1 cellular context compared by ENCODE assay signal in genomic region chr19:11137542-11138384, GRCh38.
A peak's percentile ranks its signal among the peaks of the same experiment; 100 is the strongest.
TF ChIP-seq lines count a peak whose summit lies in the region.

No MANE protein-coding gene starts in this region.

TF ChIP-seq in HepG2, 621 proteins besides CTCF, POLR2A, EP300 and RAD21 (continued from another document and continues in another):
- TF ChIP-seq MYC (CRISPR knock-in tag; IDR thresholded peaks at IDR 0.05; ENCODE audit: borderline replicate concordance): no peak
- TF ChIP-seq ZNF768 (CRISPR knock-in tag; IDR thresholded peaks at IDR 0.05): peak; percentile 8; the same call in 1 of the 2 replicates
- no peak for TF ChIP-seq ZFP36 (IDR thresholded peaks at IDR 0.05; ENCODE audit: borderline replicate concordance, low read depth, low read length, partially characterized antibody)
- TF ChIP-seq MYPOP (CRISPR knock-in tag; IDR thresholded peaks at IDR 0.05): no peak
- TF ChIP-seq ZBTB21 (CRISPR knock-in tag; IDR thresholded peaks at IDR 0.05): no peak
- no peak for TF ChIP-seq PPARG (CRISPR knock-in tag; conservative IDR thresholded peaks at IDR 0.05)
- TF ChIP-seq STAG1 (CRISPR knock-in tag; IDR thresholded peaks at IDR 0.05): peak; percentile 92
- no peak for TF ChIP-seq ZIK1 (CRISPR knock-in tag; IDR thresholded peaks at IDR 0.05; ENCODE audit: borderline replicate concordance, low read depth)
- no peak for TF ChIP-seq ZNF124 (CRISPR knock-in tag; IDR thresholded peaks at IDR 0.05)
- TF ChIP-seq ZNF841 (CRISPR knock-in tag; IDR thresholded peaks at IDR 0.05; ENCODE audit: borderline replicate concordance): no peak
- no peak for TF ChIP-seq PBX3 (CRISPR knock-in tag; IDR thresholded peaks at IDR 0.05; ENCODE audit: borderline replicate concordance)
- no peak for TF ChIP-seq ZNF354B (CRISPR knock-in tag; IDR thresholded peaks at IDR 0.05)
- TF ChIP-seq MLLT10 (CRISPR knock-in tag; IDR thresholded peaks at IDR 0.05): no peak
- TF ChIP-seq SOX13 (IDR thresholded peaks at IDR 0.05): no peak
- no peak for TF ChIP-seq SOX13 (CRISPR knock-in tag; conservative IDR thresholded peaks at IDR 0.05 in 1 of 2, IDR thresholded peaks at IDR 0.05 in 1 of 2)
- peak; percentile 49; the same call in 1 of the 2 replicates for TF ChIP-seq KAT8 (CRISPR knock-in tag; IDR thresholded peaks at IDR 0.05)
- TF ChIP-seq PAX8 (CRISPR knock-in tag; IDR thresholded peaks at IDR 0.05; ENCODE audit: borderline replicate concordance): no peak
- no peak for TF ChIP-seq BCLAF1 (IDR thresholded peaks at IDR 0.05)
- TF ChIP-seq ZBED4 (CRISPR knock-in tag; IDR thresholded peaks at IDR 0.05; ENCODE audit: borderline replicate concordance): no peak
- TF ChIP-seq ZNF263 (CRISPR knock-in tag; IDR thresholded peaks at IDR 0.05): no peak; the same call in 1 of the 2 replicates
- TF ChIP-seq DRAP1 (CRISPR knock-in tag; IDR thresholded peaks at IDR 0.05): no peak
- no peak for TF ChIP-seq SOX5 (CRISPR knock-in tag; IDR thresholded peaks at IDR 0.05; ENCODE audit: borderline replicate concordance)
- 0 out of 2 replicates have a peak, but pooled peaks have one; percentile 38 for TF ChIP-seq HOXA5 (CRISPR knock-in tag; IDR thresholded peaks at IDR 0.05)
- TF ChIP-seq RBM22 (optimal IDR thresholded peaks at IDR 0.05; ENCODE audit: low read length): no peak
- TF ChIP-seq ZNF264 (CRISPR knock-in tag; IDR thresholded peaks at IDR 0.05): no peak
- no peak for TF ChIP-seq AHR (CRISPR knock-in tag; IDR thresholded peaks at IDR 0.05)
- no peak for TF ChIP-seq NR2F1 (CRISPR knock-in tag; IDR thresholded peaks at IDR 0.05)
- no peak for TF ChIP-seq TMF1 (CRISPR knock-in tag; IDR thresholded peaks at IDR 0.05; ENCODE audit: low read depth)
- peak; percentile 35 for TF ChIP-seq ZNF883 (CRISPR knock-in tag; IDR thresholded peaks at IDR 0.05; ENCODE audit: not compliant biosample characterization)
- no peak for TF ChIP-seq ZNF724P (CRISPR knock-in tag; IDR thresholded peaks at IDR 0.05; ENCODE audit: borderline replicate concordance)
- no peak for TF ChIP-seq CENPX (CRISPR knock-in tag; IDR thresholded peaks at IDR 0.05)
- no peak for TF ChIP-seq ZNF512B (CRISPR knock-in tag; IDR thresholded peaks at IDR 0.05; ENCODE audit: borderline replicate concordance)
- TF ChIP-seq NFYC (CRISPR knock-in tag; IDR thresholded peaks at IDR 0.05): no peak
- no peak for TF ChIP-seq MBNL3 (CRISPR knock-in tag; conservative IDR thresholded peaks at IDR 0.05)
- peak; percentile 97 for TF ChIP-seq PRDM10 (CRISPR knock-in tag; IDR thresholded peaks at IDR 0.05; ENCODE audit: low read depth)
- TF ChIP-seq PLRG1 (conservative IDR thresholded peaks at IDR 0.05): no peak
- TF ChIP-seq CBX2 (IDR thresholded peaks at IDR 0.05; ENCODE audit: low read depth, low read length): no peak
- TF ChIP-seq CBX2 (CRISPR knock-in tag; IDR thresholded peaks at IDR 0.05; ENCODE audit: low read depth): no peak
- TF ChIP-seq ELK4 (CRISPR knock-in tag; IDR thresholded peaks at IDR 0.05; ENCODE audit: borderline replicate concordance): no peak
- peak; percentile 74 for TF ChIP-seq KDM2A (CRISPR knock-in tag; IDR thresholded peaks at IDR 0.05; ENCODE audit: borderline replicate concordance, low read depth)
- TF ChIP-seq ZNF501 (CRISPR knock-in tag; IDR thresholded peaks at IDR 0.05): peak; percentile 65; the same call in 1 of the 2 replicates
- TF ChIP-seq ZBTB14 (CRISPR knock-in tag; IDR thresholded peaks at IDR 0.05): no peak
- TF ChIP-seq NFRKB (IDR thresholded peaks at IDR 0.05): no peak
- no peak for TF ChIP-seq ZBTB3 (CRISPR knock-in tag; IDR thresholded peaks at IDR 0.05; ENCODE audit: borderline replicate concordance, low read depth)
- no peak for TF ChIP-seq ZNF337 (CRISPR knock-in tag; IDR thresholded peaks at IDR 0.05; ENCODE audit: borderline replicate concordance, low read depth)
- TF ChIP-seq MAF1 (CRISPR knock-in tag; IDR thresholded peaks at IDR 0.05; ENCODE audit: borderline replicate concordance): no peak
- TF ChIP-seq SRSF9 (IDR thresholded peaks at IDR 0.05; ENCODE audit: borderline replicate concordance, insufficient read depth, low read depth, low read length, poor library complexity, severe bottlenecking): no peak
